Comparison of ENCODE assay signal across 9 cellular contexts in the genomic region with DNA sequence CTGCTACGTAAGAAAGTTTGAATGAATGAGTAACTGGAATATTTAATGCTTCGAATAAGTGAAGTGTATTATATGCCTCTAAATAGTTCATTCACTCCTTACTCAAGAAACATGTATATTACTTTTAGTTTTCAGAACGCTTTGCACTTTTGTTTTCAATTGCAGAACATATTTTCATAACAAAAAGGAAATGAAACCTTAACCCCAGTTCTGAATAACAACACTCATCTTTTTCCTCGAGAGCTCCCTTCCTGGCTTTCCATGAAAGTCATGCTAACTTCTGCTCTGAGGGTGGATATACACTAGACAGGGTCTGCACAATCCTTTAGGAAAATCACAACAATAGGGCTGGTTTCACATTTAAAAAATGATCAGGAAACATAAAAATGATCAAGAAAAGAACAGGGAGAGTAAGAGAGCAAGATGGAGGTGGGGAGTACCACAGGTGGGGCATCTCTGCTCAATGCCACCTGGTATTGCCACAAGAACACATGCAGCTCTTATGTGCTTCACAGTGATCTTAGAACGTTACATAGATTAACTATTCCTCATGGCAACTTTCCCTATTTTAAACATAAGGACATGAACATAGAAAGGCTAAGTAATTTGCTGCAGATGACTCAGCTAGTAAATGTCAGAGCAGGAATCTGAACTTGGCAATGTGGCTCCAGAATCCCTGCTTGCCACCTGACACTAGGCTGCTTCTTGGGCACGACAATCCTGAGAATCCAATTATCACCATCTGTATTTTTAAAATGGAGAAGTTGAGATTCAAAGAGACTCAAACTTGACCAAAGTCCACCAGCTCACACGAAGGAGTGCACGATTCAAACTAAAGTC.
DNase-seq lines count a peak whose midpoint lies in the region; ATAC-seq and TF ChIP-seq lines count a peak whose summit lies in the region.
"Had no signal": no experiment of that assay in that cellular context is flagged by ENCODE, and none has a peak within 500 bp of the region (broad histone marks: within the 10 kb centered on the region; RNA-seq: fewer than 3 reads in every experiment).

No MANE protein-coding gene starts in this region.

- no peaks in the 10 kb centered on the region for H3K27me3 ChIP-seq in cardiac muscle cell
- no peaks in the 10 kb centered on the region for H3K27me3 ChIP-seq in heart right ventricle

- WGBS in heart right ventricle, 2 donors: 83 to 85% methylated on average over 8 of the region's 8 CpGs

- TF ChIP-seq CTCF in cardiac muscle cell (IDR thresholded peaks at IDR 0.05; ENCODE audit: low read depth, low read length) (no peak), heart right ventricle (IDR thresholded peaks at IDR 0.05) (no peak)

- H3K9me3 ChIP-seq in cardiac muscle cell (ENCODE audit: low read depth): no peaks in the 10 kb centered on the region
- H3K9me3 ChIP-seq in heart right ventricle: peaks cover 0 to 45% (median 18%) of the 10 kb centered on the region in 11 donors

- peaks cover 31% of the 10 kb centered on the region for H3K4me1 ChIP-seq in cardiac muscle cell (ENCODE audit: low read depth)
- peaks cover 0 to 23% (median 14%) of the 10 kb centered on the region in 9 donors for H3K4me1 ChIP-seq in heart right ventricle
- H3K4me1 ChIP-seq: parathyroid adenoma had no signal

- H3K36me3 ChIP-seq in cardiac muscle cell (no peaks in the 10 kb centered on the region), heart right ventricle (peaks cover 0 to 7% (median 0%) of the 10 kb centered on the region in 9 donors)

- peak overlapping the region; percentile 90 for H3K27ac ChIP-seq in cardiac muscle cell
- H3K27ac ChIP-seq in heart right ventricle: no peak overlapping the region
- H3K27ac ChIP-seq: parathyroid adenoma had no signal

- H3K4me3 ChIP-seq in cardiac muscle cell (no peak overlapping the region), heart right ventricle (no peak overlapping the region)

- peaks cover 15% of the 10 kb centered on the region for H3K9me3 Mint-ChIP-seq in stimulated activated memory B cell treated with anti-CD40 and anti-IgM and Interleukin-4, amounts not matched to agents 10 μg/mL and 1 μg/mL and 100 μg/mL, for 72 hours

- H3K27me3 Mint-ChIP-seq in stimulated activated memory B cell treated with anti-CD40 and anti-IgM and Interleukin-4, amounts not matched to agents 10 μg/mL and 1 μg/mL and 100 μg/mL, for 72 hours: no peaks in the 10 kb centered on the region

- H3K27ac Mint-ChIP-seq in stimulated activated memory B cell treated with anti-CD40 and anti-IgM and Interleukin-4, amounts not matched to agents 10 μg/mL and 1 μg/mL and 100 μg/mL, for 72 hours: peak overlapping the region; percentile 53

- intact Hi-C loops in heart right ventricle (cut with DNase I): no loop called here

- DNase-seq in cardiac muscle cell (ENCODE audit: low read depth in 1 of 2, low spot score in 1 of 2) (no peak), heart right ventricle (no peak), SKM-1 (lab: John Stamatoyannopoulos, UW; ENCODE audit: unreplicated experiment) (no peak), SHP77 treated with DMSO at 0.1 percent for 48 hours (lab: John Stamatoyannopoulos, UW) (no peak)
- no peak for DNase-seq in stimulated activated CD4-positive, alpha-beta T cell treated with anti-CD3 and anti-CD28 coated beads, Interleukin-4, amount 100 ng/mL, for 4 hours

- H3K4me1 Mint-ChIP-seq in stimulated activated memory B cell treated with anti-CD40 and anti-IgM and Interleukin-4, amounts not matched to agents 10 μg/mL and 1 μg/mL and 100 μg/mL, for 72 hours: peaks cover 60% of the 10 kb centered on the region

- peaks cover 67% of the 10 kb centered on the region for H3K36me3 Mint-ChIP-seq in stimulated activated memory B cell treated with anti-CD40 and anti-IgM and Interleukin-4, amounts not matched to agents 10 μg/mL and 1 μg/mL and 100 μg/mL, for 72 hours

- H3K4me3 Mint-ChIP-seq in stimulated activated memory B cell treated with anti-CD40 and anti-IgM and Interleukin-4, amounts not matched to agents 10 μg/mL and 1 μg/mL and 100 μg/mL, for 72 hours: peak overlapping the region; percentile 54

- no peak for ATAC-seq in heart right ventricle
- ATAC-seq in GM21737 (IDR thresholded peaks at IDR 0.05; ENCODE audit: unreplicated experiment): peak; percentile 60
- ATAC-seq in HG03520 (IDR thresholded peaks at IDR 0.05; ENCODE audit: unreplicated experiment): peak; percentile 52
- ATAC-seq in stimulated activated memory B cell treated with anti-CD40 and anti-IgM and Interleukin-4, amounts not matched to agents 10 μg/mL and 1 μg/mL and 100 μg/mL, for 72 hours: peak; percentile 70

Comparison
In these comparisons a context has a peak if more than half of its experiments do, and no peak if none do; other contexts are left out.
1. ATAC-seq: peak in GM21737 (single experiment), HG03520 (single experiment) and stimulated activated memory B cell treated with anti-CD40 and anti-IgM and Interleukin-4, amounts not matched to agents 10 μg/mL and 1 μg/mL and 100 μg/mL, for 72 hours (single experiment); none in heart right ventricle (0 of 8).